Comparison of ENCODE assay signal across 22 cellular contexts in genomic region chr16:56855201-56855600, GRCh38. TPM values are rescaled to one million over a fixed set of nuclear protein-coding genes. Genes with fewer than 3 reads are reported as not detected.
DNase-seq lines count a peak whose midpoint lies in the region; ATAC-seq and TF ChIP-seq lines count a peak whose summit lies in the region.
"Had no signal": no experiment of that assay in that cellular context is flagged by ENCODE, and none has a peak within 500 bp of the region (broad histone marks: within the 10 kb centered on the region; RNA-seq: fewer than 3 reads in every experiment).

No MANE protein-coding gene starts in this region.

- H3K4me3 ChIP-seq in heart right ventricle (no peak overlapping the region), mesenchymal stem cell (ENCODE audit: insufficient read depth in 1 of 2, low read depth in 1 of 2, low read length in 2 of 2) (no peak overlapping the region), aorta (ENCODE audit: low read length in 2 of 2) (no peak overlapping the region)
- H3K4me3 ChIP-seq: BLaER1, GM23338 had no signal

- no peaks in the 10 kb centered on the region for H3K9me3 Mint-ChIP-seq in activated CD8-positive, alpha-beta T cell treated with anti-CD3 and anti-CD28 coated beads, Interleukin-2, amount 10 ng/mL, durations not matched to agents 7 days and 5 days (ENCODE audit: insufficient read depth)
- H3K9me3 Mint-ChIP-seq: CD4-positive, CD25-positive, alpha-beta regulatory T cell; CD8-positive, alpha-beta T cell; H9 had no signal

- H3K27ac ChIP-seq in heart right ventricle (no peak overlapping the region), mesenchymal stem cell (ENCODE audit: low read length, poor library complexity, severe bottlenecking) (no peak overlapping the region), aorta (ENCODE audit: low read depth in 1 of 2, low read length in 2 of 2) (no peak overlapping the region)
- H3K27ac ChIP-seq: 22Rv1, BLaER1, C4-2B had no signal

- no peak overlapping the region for H3K27ac Mint-ChIP-seq in activated CD8-positive, alpha-beta T cell treated with anti-CD3 and anti-CD28 coated beads, Interleukin-2, amount 10 ng/mL, durations not matched to agents 7 days and 5 days
- H3K27ac Mint-ChIP-seq: B cell; CD8-positive, alpha-beta T cell; GM23338; H9 had no signal

- no peak for TF ChIP-seq CTCF in heart right ventricle (IDR thresholded peaks at IDR 0.05)

- DNase-seq in Right ventricle myocardium inferior (ENCODE audit: missing footprints) = peak; percentile 49
- no peak for DNase-seq in heart right ventricle
- no peak for DNase-seq in mesenchymal stem cell
- peak; percentile 28 to 60 for DNase-seq in aorta
- no peak for DNase-seq in activated CD8-positive, alpha-beta T cell treated with anti-CD3 and anti-CD28 coated beads, Interleukin-2, amount 10 ng/mL, durations not matched to agents 7 days and 5 days
- DNase-seq in activated CD8-positive, alpha-beta memory T cell treated with anti-CD3 and anti-CD28 coated beads for 24 hours = no peak
- DNase-seq: CD4-positive, CD25-positive, alpha-beta regulatory T cell; CD8-positive, alpha-beta T cell; DMS53; DMS79 treated with DMSO at 0.1 percent for 48 hours; GF-D8; H9 had no signal

- H3K18ac ChIP-seq in mesenchymal stem cell (ENCODE audit: low read depth in 1 of 2, low read length in 2 of 2) = no peak overlapping the region

- H3K27me3 Mint-ChIP-seq in activated CD8-positive, alpha-beta T cell treated with anti-CD3 and anti-CD28 coated beads, Interleukin-2, amount 10 ng/mL, durations not matched to agents 7 days and 5 days (ENCODE audit: low read depth) = no peaks in the 10 kb centered on the region
- H3K27me3 Mint-ChIP-seq: B cell; CD4-positive, CD25-positive, alpha-beta regulatory T cell had no signal

- H3K4me2 ChIP-seq in mesenchymal stem cell (ENCODE audit: low read length, poor library complexity, severe bottlenecking) = no peak overlapping the region
- H3K4me2 ChIP-seq: BLaER1, GM23338 had no signal

- no peak overlapping the region for H4K8ac ChIP-seq in mesenchymal stem cell (ENCODE audit: low read length)

- peaks cover 1% of the 10 kb centered on the region for H3K79me1 ChIP-seq in mesenchymal stem cell (replicated peaks; ENCODE audit: low read length, poor library complexity, severe bottlenecking)

- H2AFZ ChIP-seq in mesenchymal stem cell (ENCODE audit: low read depth, low read length) = no peak overlapping the region
- H2AFZ ChIP-seq: GM23338 had no signal

- H3K4me3 Mint-ChIP-seq in activated CD8-positive, alpha-beta T cell treated with anti-CD3 and anti-CD28 coated beads, Interleukin-2, amount 10 ng/mL, durations not matched to agents 7 days and 5 days = no peak overlapping the region
- H3K4me3 Mint-ChIP-seq: B cell; CD4-positive, CD25-positive, alpha-beta regulatory T cell; CD8-positive, alpha-beta T cell; GM23338; H9 had no signal

- no peaks in the 10 kb centered on the region for H3K4me1 ChIP-seq in heart right ventricle
- peaks cover 18% of the 10 kb centered on the region for H3K4me1 ChIP-seq in mesenchymal stem cell (ENCODE audit: control insufficient read depth, insufficient read depth, low read depth, low read length)
- no peaks in the 10 kb centered on the region for H3K4me1 ChIP-seq in aorta (ENCODE audit: control insufficient read depth in 1 of 2, insufficient read depth in 2 of 2, low read length in 2 of 2)

- no peak overlapping the region for H3K9ac ChIP-seq in mesenchymal stem cell (ENCODE audit: low read length)
- H3K9ac ChIP-seq: BLaER1 had no signal

- H2AK5ac ChIP-seq in mesenchymal stem cell (ENCODE audit: low read length, severe bottlenecking) = peak overlapping the region; percentile 30

- H4K91ac ChIP-seq in mesenchymal stem cell (ENCODE audit: low read length) = no peak overlapping the region

- H2BK15ac ChIP-seq in mesenchymal stem cell (ENCODE audit: low read depth, poor library complexity, severe bottlenecking) = no peak overlapping the region

- H3K9me3 ChIP-seq in heart right ventricle (no peaks in the 10 kb centered on the region), mesenchymal stem cell (ENCODE audit: control insufficient read depth, low read length) (no peaks in the 10 kb centered on the region), aorta (ENCODE audit: control insufficient read depth, low read length) (no peaks in the 10 kb centered on the region)
- H3K9me3 ChIP-seq: BLaER1 had no signal

- 91 to 92% methylated on average over 6 of the region's 6 CpGs for WGBS in heart right ventricle, 2 donors
- 93% methylated on average over 6 of the region's 6 CpGs for WGBS in mesenchymal stem cell
- WGBS in aorta, 2 donors = 95 to 98% methylated on average over 6 of the region's 6 CpGs

- H3K4me1 Mint-ChIP-seq in activated CD8-positive, alpha-beta T cell treated with anti-CD3 and anti-CD28 coated beads, Interleukin-2, amount 10 ng/mL, durations not matched to agents 7 days and 5 days (ENCODE audit: low read depth) = peaks cover 25% of the 10 kb centered on the region

- CTCF ChIA-PET in activated CD8-positive, alpha-beta T cell treated with anti-CD3 and anti-CD28 coated beads, Interleukin-2, amount 10 ng/mL, durations not matched to agents 7 days and 5 days (lab: Charles Lee) = interaction anchor here (1.5 to 11.8 kb wide), 3 partner anchors 10 to 279 kb away, joined by 4 to 96 read pairs (median 4); partner anchors contain the start of gene SLC12A3

- no peak overlapping the region for H2BK12ac ChIP-seq in mesenchymal stem cell (ENCODE audit: low read length in 2 of 2)

- POLR2A ChIA-PET in activated CD8-positive, alpha-beta T cell treated with anti-CD3 and anti-CD28 coated beads, Interleukin-2, amount 10 ng/mL, durations not matched to agents 7 days and 5 days (lab: Charles Lee) = no interaction called here

- no peak overlapping the region for H3K4ac ChIP-seq in mesenchymal stem cell (ENCODE audit: low read depth in 1 of 2, low read length in 2 of 2)

- H3K27me3 ChIP-seq in heart right ventricle (no peaks in the 10 kb centered on the region), mesenchymal stem cell (ENCODE audit: control insufficient read depth in 1 of 2, insufficient read depth in 1 of 2, low read length in 2 of 2) (peaks cover 0 to 1% of the 10 kb centered on the region in 2 experiments), aorta (ENCODE audit: control insufficient read depth in 1 of 2, insufficient read depth in 2 of 2, low read length in 1 of 2) (no peaks in the 10 kb centered on the region)
- H3K27me3 ChIP-seq: BLaER1 had no signal

- H3K23ac ChIP-seq in mesenchymal stem cell (ENCODE audit: low read length in 2 of 2) = peak overlapping the region in 1 of 2 experiments; percentile 11

- intact Hi-C loops in Right ventricle myocardium inferior (cut with DNase I) = no loop called here
- intact Hi-C loops in heart right ventricle (cut with DNase I) = no loop called here
- intact Hi-C loops in aorta (cut with DNase I) = no loop called here

- H3K14ac ChIP-seq in mesenchymal stem cell (ENCODE audit: low read length in 2 of 2) = no peak overlapping the region

- H3K36me3 Mint-ChIP-seq in activated CD8-positive, alpha-beta T cell treated with anti-CD3 and anti-CD28 coated beads, Interleukin-2, amount 10 ng/mL, durations not matched to agents 7 days and 5 days (ENCODE audit: low read depth) = no peaks in the 10 kb centered on the region
- H3K36me3 Mint-ChIP-seq: CD8-positive, alpha-beta T cell had no signal

- H2BK120ac ChIP-seq in mesenchymal stem cell (ENCODE audit: low read depth, low read length) = no peak overlapping the region

- ATAC-seq in Right ventricle myocardium inferior (no peak), heart right ventricle (no peak), aorta (ENCODE audit: low FRiP score) (no peak)
- no peak for ATAC-seq in activated CD8-positive, alpha-beta T cell treated with anti-CD3 and anti-CD28 coated beads, Interleukin-2, amount 10 ng/mL, durations not matched to agents 7 days and 5 days
- ATAC-seq: CD8-positive, alpha-beta T cell; GM23338; HCT116 had no signal

- H3K36me3 ChIP-seq in heart right ventricle (no peaks in the 10 kb centered on the region), mesenchymal stem cell (ENCODE audit: control insufficient read depth in 1 of 2, insufficient read depth in 2 of 2, low read depth in 1 of 2, low read length in 2 of 2) (no peaks in the 10 kb centered on the region), aorta (ENCODE audit: control insufficient read depth in 1 of 2, insufficient read depth in 2 of 2, low read length in 1 of 2) (no peaks in the 10 kb centered on the region)
- H3K36me3 ChIP-seq: BLaER1 had no signal

- H2BK5ac ChIP-seq in mesenchymal stem cell (ENCODE audit: low read depth, low read length, poor library complexity, severe bottlenecking) = no peak overlapping the region

RNA-seq across cellular contexts. Expression of gene SLC12A3, which starts 9.8 kb away (rescaled TPM):
- total RNA-seq in Right ventricle myocardium inferior (not detected), heart right ventricle (not detected), aorta (not detected)
- polyA plus RNA-seq in heart right ventricle (not detected), aorta (not detected)
- not detected for polyA plus RNA-seq in mesenchymal stem cell (2013, experiment 1 of 2)
- not detected for polyA plus RNA-seq in mesenchymal stem cell (2013, experiment 2 of 2)
- not detected for total RNA-seq in activated CD8-positive, alpha-beta T cell treated with anti-CD3 and anti-CD28 coated beads, Interleukin-2, amount 10 ng/mL, durations not matched to agents 7 days and 5 days
- total RNA-seq: CD4-positive, CD25-positive, alpha-beta regulatory T cell; CD8-positive, alpha-beta T cell; Daoy; G401; GM23338; H4; H9 had no signal
- polyA plus RNA-seq: AG04450; CD4-positive, CD25-positive, alpha-beta regulatory T cell; GM23338 had no signal

Comparison
In these comparisons a context has a peak if more than half of its experiments do, and no peak if none do; other contexts are left out.
1. DNase-seq: peak in Right ventricle myocardium inferior (single experiment) and aorta (2 of 2); none in heart right ventricle (0 of 2), mesenchymal stem cell (single experiment), activated CD8-positive, alpha-beta T cell treated with anti-CD3 and anti-CD28 coated beads, Interleukin-2, amount 10 ng/mL, durations not matched to agents 7 days and 5 days (single experiment) and activated CD8-positive, alpha-beta memory T cell treated with anti-CD3 and anti-CD28 coated beads for 24 hours (single experiment).